Comparison of ENCODE assay signal across 1 cellular context in the genomic region with DNA sequence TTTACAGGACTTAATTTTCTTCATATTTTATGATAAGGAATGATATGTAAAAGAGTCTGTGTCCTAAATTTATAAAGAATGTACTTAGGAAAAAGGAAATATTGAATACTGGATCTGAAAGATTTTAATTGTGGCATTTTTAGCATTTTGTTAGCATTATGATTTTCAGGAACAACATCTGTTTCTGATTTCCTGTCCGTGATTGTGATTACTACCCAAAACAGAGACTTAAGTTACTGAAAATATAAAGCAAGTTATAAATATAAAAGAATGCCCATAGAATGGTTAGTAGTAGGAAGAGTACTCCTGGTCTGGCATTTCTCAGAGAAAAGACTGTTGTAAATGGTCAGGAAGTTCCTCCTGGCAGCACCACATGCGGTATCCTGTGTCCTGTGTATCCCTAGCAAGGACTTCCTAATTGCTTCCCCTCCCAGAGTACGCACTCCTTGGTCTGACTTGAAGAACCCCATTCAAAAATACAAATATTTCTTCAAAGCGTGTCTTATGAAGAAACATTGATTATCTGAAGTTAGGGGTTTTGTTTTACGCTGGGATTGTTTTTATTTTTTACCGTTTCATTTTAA.
TF ChIP-seq lines count a peak whose summit lies in the region.

No MANE protein-coding gene starts in this region.

TF ChIP-seq in GM23338, 12 proteins besides CTCF, POLR2A, EP300 and RAD21:
- TF ChIP-seq REST (IDR thresholded peaks at IDR 0.05; ENCODE audit: unreplicated experiment): no peak
- no peak for TF ChIP-seq ZNF114 (CRISPR knock-in tag; IDR thresholded peaks at IDR 0.05)
